In the genomic region with DNA sequence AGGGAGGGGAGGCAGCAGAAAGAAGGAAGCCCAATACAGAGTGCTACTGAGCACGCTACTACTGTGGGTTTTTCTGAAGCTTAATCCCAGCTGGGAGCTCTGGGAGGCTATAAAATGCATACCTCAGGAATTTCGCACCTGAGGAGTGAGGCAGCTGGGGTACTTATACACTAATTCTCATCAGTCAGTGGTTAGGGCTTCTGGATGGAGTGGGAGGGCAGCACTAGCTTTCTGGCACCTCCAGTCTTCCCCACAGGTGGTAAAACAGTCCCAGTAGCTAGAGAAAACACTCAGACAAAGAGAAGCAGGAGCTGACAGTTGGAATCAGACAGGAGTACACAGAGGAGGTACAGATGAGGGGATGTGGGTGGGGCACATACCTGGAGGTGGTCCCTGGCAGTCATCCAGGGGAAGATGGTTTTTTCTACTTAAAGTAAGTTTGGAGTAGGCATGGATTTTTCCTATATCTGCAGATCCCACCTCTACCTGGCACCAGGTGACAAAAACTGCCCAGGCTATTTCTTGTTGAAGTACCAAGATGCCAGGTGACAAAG, we compare ENCODE assay signal across 21 cellular contexts. TPM values are rescaled to one million over a fixed set of nuclear protein-coding genes. Genes with fewer than 3 reads are reported as not detected.
DNase-seq lines count a peak whose midpoint lies in the region; ATAC-seq and TF ChIP-seq lines count a peak whose summit lies in the region.
"Had no signal": no experiment of that assay in that cellular context is flagged by ENCODE, and none has a peak within 500 bp of the region (broad histone marks: within the 10 kb centered on the region; RNA-seq: fewer than 3 reads in every experiment).

No MANE protein-coding gene starts in this region.

- no peak overlapping the region for H4K91ac ChIP-seq in mesenchymal stem cell (ENCODE audit: low read length)

- no peaks in the 10 kb centered on the region for H3K36me3 ChIP-seq in mesenchymal stem cell (ENCODE audit: control insufficient read depth in 1 of 2, insufficient read depth in 2 of 2, low read depth in 1 of 2, low read length in 2 of 2)
- H3K36me3 ChIP-seq in left ventricle myocardium inferior, result no peaks in the 10 kb centered on the region
- H3K36me3 ChIP-seq: SJCRH30 had no signal

- H3K9ac ChIP-seq in mesenchymal stem cell (ENCODE audit: low read length), result no peak overlapping the region
- H3K9ac ChIP-seq: KMS-11 had no signal

- H2AFZ ChIP-seq in mesenchymal stem cell (ENCODE audit: low read depth, low read length), result no peak overlapping the region
- H2AFZ ChIP-seq: PC-9 had no signal

- H3K14ac ChIP-seq in mesenchymal stem cell (ENCODE audit: low read length in 2 of 2), result no peak overlapping the region

- no peak overlapping the region for H2BK5ac ChIP-seq in mesenchymal stem cell (ENCODE audit: low read depth, low read length, poor library complexity, severe bottlenecking)

- H3K27me3 ChIP-seq in mesenchymal stem cell (ENCODE audit: control insufficient read depth in 1 of 2, insufficient read depth in 1 of 2, low read length in 2 of 2) (peaks cover 45 to 75% of the 10 kb centered on the region in 2 experiments), left ventricle myocardium inferior (ENCODE audit: low read depth) (peaks cover 95% of the 10 kb centered on the region)
- H3K27me3 ChIP-seq: SJCRH30 had no signal

- H3K4me1 ChIP-seq in mesenchymal stem cell (ENCODE audit: control insufficient read depth, insufficient read depth, low read depth, low read length) (no peaks in the 10 kb centered on the region), left ventricle myocardium inferior (no peaks in the 10 kb centered on the region)

- no peak for ATAC-seq in GM19455 (IDR thresholded peaks at IDR 0.05; ENCODE audit: unreplicated experiment)

- no peaks in the 10 kb centered on the region for H3K79me1 ChIP-seq in mesenchymal stem cell (replicated peaks; ENCODE audit: low read length, poor library complexity, severe bottlenecking)

- no peak overlapping the region for H2AK5ac ChIP-seq in mesenchymal stem cell (ENCODE audit: low read length, severe bottlenecking)

- H3K4me3 ChIP-seq in mesenchymal stem cell (ENCODE audit: insufficient read depth in 1 of 2, low read depth in 1 of 2, low read length in 2 of 2), result no peak overlapping the region
- no peak overlapping the region for H3K4me3 ChIP-seq in left ventricle myocardium inferior
- H3K4me3 ChIP-seq: PC-9, SJCRH30 had no signal

- 55% methylated on average over 2 of the region's 2 CpGs for WGBS in mesenchymal stem cell

- H2BK12ac ChIP-seq in mesenchymal stem cell (ENCODE audit: low read length in 2 of 2), result no peak overlapping the region

- DNase-seq in AG08396 (ENCODE audit: low spot score) (peak; percentile 2), COR-L47 (lab: John Stamatoyannopoulos, UW) (peak; percentile 25), NCI-H2171 treated with DMSO at 0.1 percent for 48 hours (lab: John Stamatoyannopoulos, UW) (peak; percentile 65), head of caudate nucleus (peak in 22 of 42 donors; percentile 15 to 81 (median 39)), mesenchymal stem cell (no peak), left ventricle myocardium inferior (no peak)
- DNase-seq: AML-193, DMS79 treated with DMSO at 0.1 percent for 48 hours, H9, MV-4-11, NCI-H1436 treated with DMSO at 0.1 percent for 48 hours, NCI-H2081 treated with DMSO at 0.1 percent for 48 hours, PC-9, SJCRH30 had no signal

- H3K9me3 ChIP-seq in mesenchymal stem cell (ENCODE audit: control insufficient read depth, low read length) (no peaks in the 10 kb centered on the region), left ventricle myocardium inferior (replicated peaks) (no peaks in the 10 kb centered on the region)
- H3K9me3 ChIP-seq: SJCRH30 had no signal

- no peak overlapping the region for H4K8ac ChIP-seq in mesenchymal stem cell (ENCODE audit: low read length)

- no peak overlapping the region for H3K4me2 ChIP-seq in mesenchymal stem cell (ENCODE audit: low read length, poor library complexity, severe bottlenecking)
- H3K4me2 ChIP-seq: KMS-11, PC-9 had no signal

- TF ChIP-seq CTCF in left ventricle myocardium inferior (IDR thresholded peaks at IDR 0.05; ENCODE audit: borderline replicate concordance), result no peak

- no peak overlapping the region for H3K23ac ChIP-seq in mesenchymal stem cell (ENCODE audit: low read length in 2 of 2)

- no peak overlapping the region for H3K18ac ChIP-seq in mesenchymal stem cell (ENCODE audit: low read depth in 1 of 2, low read length in 2 of 2)

- no peak overlapping the region for H3K27ac ChIP-seq in mesenchymal stem cell (ENCODE audit: low read length, poor library complexity, severe bottlenecking)
- H3K27ac ChIP-seq in left ventricle myocardium inferior (replicated peaks), result no peak overlapping the region
- H3K27ac ChIP-seq: C4-2B, HL-60, KMS-11, PC-9, SJCRH30 had no signal

- no peak overlapping the region for H3K4ac ChIP-seq in mesenchymal stem cell (ENCODE audit: low read depth in 1 of 2, low read length in 2 of 2)

- H2BK15ac ChIP-seq in mesenchymal stem cell (ENCODE audit: low read depth, poor library complexity, severe bottlenecking), result no peak overlapping the region

- no peak overlapping the region for H2BK120ac ChIP-seq in mesenchymal stem cell (ENCODE audit: low read depth, low read length)

- intact Hi-C loops in head of caudate nucleus (cut with DNase I), result no loop called here
- intact Hi-C loops in left ventricle myocardium inferior (cut with micrococcal nuclease), result no loop called here

RNA-seq across cellular contexts. Expression of a gene that starts 37.8 kb away (rescaled TPM):
- polyA plus RNA-seq in mesenchymal stem cell (2013, experiment 1 of 2), result 7.2 TPM
- 7.2 TPM for polyA plus RNA-seq in mesenchymal stem cell (2013, experiment 2 of 2)
- 0.69 TPM for total RNA-seq in left ventricle myocardium inferior
- total RNA-seq: HT1080, NCI-H460, PC-9 had no signal

RNA-seq across cellular contexts. Expression of a gene that starts 52.1 kb away (rescaled TPM):
- 0.18 TPM for polyA plus RNA-seq in mesenchymal stem cell (2013, experiment 1 of 2)
- 0.11 TPM for polyA plus RNA-seq in mesenchymal stem cell (2013, experiment 2 of 2)
- not detected for total RNA-seq in left ventricle myocardium inferior
- total RNA-seq: H9; NCI-H460; PC-9; SJCRH30; T-helper 1 cell treated with Interleukin-12 subunit alpha and Interleukin-12 subunit beta and Interleukin-4 antibody, amounts not matched to agents 30 ng/mL and 1 ng/mL, for 36 hours had no signal

RNA-seq across cellular contexts. Expression of a gene that starts 53.5 kb away (rescaled TPM):
- polyA plus RNA-seq in mesenchymal stem cell (2013, experiment 1 of 2), result not detected
- not detected for polyA plus RNA-seq in mesenchymal stem cell (2013, experiment 2 of 2)
- total RNA-seq in left ventricle myocardium inferior, result not detected
- total RNA-seq: H9; HT1080; NCI-H460; PC-9; SJCRH30; T-helper 1 cell treated with Interleukin-12 subunit alpha and Interleukin-12 subunit beta and Interleukin-4 antibody, amounts not matched to agents 30 ng/mL and 1 ng/mL, for 36 hours had no signal

Comparison
In these comparisons a context has a peak if more than half of its experiments do, and no peak if none do; other contexts are left out.
1. DNase-seq: peak in AG08396 (single experiment), COR-L47 (single experiment), NCI-H2171 treated with DMSO at 0.1 percent for 48 hours (single experiment) and head of caudate nucleus (22 of 42); none in mesenchymal stem cell (single experiment) and left ventricle myocardium inferior (single experiment).